In genomic region chr10:55043540-55043939, GRCh38 we compare ENCODE assay signal across 3 cellular contexts.
TF ChIP-seq lines count a peak whose summit lies in the region.

No MANE protein-coding gene starts in this region.

TF ChIP-seq in A549, 52 proteins besides CTCF, POLR2A, EP300 and RAD21 (continued from another document):
- TF ChIP-seq MAFK (IDR thresholded peaks at IDR 0.05; ENCODE audit: partially characterized antibody) (no peak), ZFP36 (IDR thresholded peaks at IDR 0.05; ENCODE audit: borderline replicate concordance, partially characterized antibody) (no peak), BHLHE40 (IDR thresholded peaks at IDR 0.05; ENCODE audit: low read depth, low read length) (no peak), MAX (IDR thresholded peaks at IDR 0.05) (no peak), ZC3H11A (IDR thresholded peaks at IDR 0.05) (peak; percentile 45), HEYL (CRISPR knock-in tag; IDR thresholded peaks at IDR 0.05) (no peak)

TF ChIP-seq in HEK293, 187 proteins besides CTCF, POLR2A, EP300 and RAD21 (continues in another document):
- TF ChIP-seq ZNF692 (tag by site-specific recombination; IDR thresholded peaks at IDR 0.05) = no peak
- 0 out of 2 replicates have a peak, but pooled peaks have one; percentile 57 for TF ChIP-seq ZNF202 (tag by site-specific recombination; IDR thresholded peaks at IDR 0.05; ENCODE audit: borderline replicate concordance)
- TF ChIP-seq ZNF510 (tag by site-specific recombination; IDR thresholded peaks at IDR 0.05; ENCODE audit: insufficient replicate concordance) = peak; percentile 60
- no peak for TF ChIP-seq AEBP2 (tag by site-specific recombination; IDR thresholded peaks at IDR 0.05; ENCODE audit: borderline replicate concordance)
- no peak for TF ChIP-seq ZNF660 (tag by site-specific recombination; IDR thresholded peaks at IDR 0.05)
- no peak for TF ChIP-seq ATF2 (tag by site-specific recombination; IDR thresholded peaks at IDR 0.05; ENCODE audit: low read depth)
- TF ChIP-seq ZBTB6 (tag by site-specific recombination; IDR thresholded peaks at IDR 0.05) = no peak
- TF ChIP-seq ZEB2 (tag by site-specific recombination; IDR thresholded peaks at IDR 0.05) = no peak
- TF ChIP-seq ZNF175 (tag by site-specific recombination; IDR thresholded peaks at IDR 0.05) = no peak
- no peak for TF ChIP-seq ZNF133 (tag by site-specific recombination; IDR thresholded peaks at IDR 0.05)
- TF ChIP-seq PRDM2 (tag by site-specific recombination; IDR thresholded peaks at IDR 0.05; ENCODE audit: borderline replicate concordance) = no peak
- no peak for TF ChIP-seq ZNF169 (tag by site-specific recombination; IDR thresholded peaks at IDR 0.05)
- TF ChIP-seq ZNF324 (tag by site-specific recombination; IDR thresholded peaks at IDR 0.05) = no peak

TF ChIP-seq in H1, 55 proteins besides CTCF, POLR2A, EP300 and RAD21 (continued from another document):
- TF ChIP-seq CHD7 (IDR thresholded peaks at IDR 0.05; ENCODE audit: insufficient replicate concordance, low read length) (no peak), TCF12 (IDR thresholded peaks at IDR 0.05; ENCODE audit: low read depth, low read length) (no peak), CHD2 (IDR thresholded peaks at IDR 0.05; ENCODE audit: low read length) (no peak), GTF2F1 (IDR thresholded peaks at IDR 0.05; ENCODE audit: borderline replicate concordance, low read depth, low read length) (no peak), GABPA (IDR thresholded peaks at IDR 0.05; ENCODE audit: borderline replicate concordance, insufficient read depth, low read length) (no peak)
